In genomic region chr18:5237723-5238370, GRCh38 we compare ENCODE assay signal across 9 cellular contexts. TPM values are rescaled to one million over a fixed set of nuclear protein-coding genes. Genes with fewer than 3 reads are reported as not detected.
A peak's percentile ranks its signal among the peaks of the same experiment; 100 is the strongest.
DNase-seq lines count a peak whose midpoint lies in the region; ATAC-seq and TF ChIP-seq lines count a peak whose summit lies in the region.
"Had no signal": no experiment of that assay in that cellular context is flagged by ENCODE, and none has a peak within 500 bp of the region (broad histone marks: within the 10 kb centered on the region; RNA-seq: fewer than 3 reads in every experiment).

No MANE protein-coding gene starts in this region.

- DNase-seq in NCI-H526 (lab: John Stamatoyannopoulos, UW) (peak; percentile 84 to 95), lower lobe of right lung (peak; percentile 92)
- DNase-seq in activated CD4-positive, alpha-beta memory T cell treated with anti-CD3 and anti-CD28 coated beads, Interleukin-2, amount 10 ng/mL, durations not matched to agents 7 days and 5 days, result peak; percentile 84
- peak; percentile 84 for DNase-seq in stimulated activated CD4-positive, alpha-beta T cell treated with anti-CD3 and anti-CD28 coated beads, Interleukin-4, amount 100 ng/mL, for 48 hours (ENCODE audit: low read depth in 2 of 2)

- H3K4me1 ChIP-seq in BLaER1 (peaks cover 18% of the 10 kb centered on the region), duodenal mucosa (ENCODE audit: control insufficient read depth in 1 of 2, insufficient read depth in 2 of 2, low read length in 2 of 2) (peaks cover 17 to 22% of the 10 kb centered on the region in 2 donors), lower lobe of right lung (peaks cover 33% of the 10 kb centered on the region)

- ATAC-seq in GM19025 (IDR thresholded peaks at IDR 0.05; ENCODE audit: low read depth, unreplicated experiment) (peak; percentile 92), HG03342 (IDR thresholded peaks at IDR 0.05; ENCODE audit: unreplicated experiment) (peak; percentile 92), lower lobe of right lung (peak; percentile 99)

- peaks cover 25% of the 10 kb centered on the region for H3K36me3 Mint-ChIP-seq in activated CD4-positive, alpha-beta memory T cell treated with anti-CD3 and anti-CD28 coated beads, Interleukin-2, amount 10 ng/mL, durations not matched to agents 7 days and 5 days (ENCODE audit: low read depth)

- peak overlapping the region; percentile 90 for H3K4me2 ChIP-seq in BLaER1

- H3K4me3 ChIP-seq in BLaER1, result peak overlapping the region; percentile 73
- H3K4me3 ChIP-seq in duodenal mucosa (ENCODE audit: low read depth in 1 of 2, low read length in 2 of 2), result peak overlapping the region; percentile 92 to 95
- peak overlapping the region; percentile 88 for H3K4me3 ChIP-seq in lower lobe of right lung

- H3K27me3 ChIP-seq in BLaER1, result no peaks in the 10 kb centered on the region
- no peaks in the 10 kb centered on the region for H3K27me3 ChIP-seq in duodenal mucosa (ENCODE audit: control insufficient read depth in 1 of 2, insufficient read depth in 2 of 2, low read length in 2 of 2)
- H3K27me3 ChIP-seq in lower lobe of right lung (ENCODE audit: low read depth), result no peaks in the 10 kb centered on the region

- peaks cover 14% of the 10 kb centered on the region for H3K9me3 ChIP-seq in BLaER1
- H3K9me3 ChIP-seq in duodenal mucosa (ENCODE audit: control insufficient read depth in 1 of 2, low read length in 2 of 2), result no peaks in the 10 kb centered on the region
- no peaks in the 10 kb centered on the region for H3K9me3 ChIP-seq in lower lobe of right lung

- H3K4me1 Mint-ChIP-seq in activated CD4-positive, alpha-beta memory T cell treated with anti-CD3 and anti-CD28 coated beads, Interleukin-2, amount 10 ng/mL, durations not matched to agents 7 days and 5 days, result peaks cover 33% of the 10 kb centered on the region

- no peaks in the 10 kb centered on the region for H4K20me1 ChIP-seq in BLaER1

- H3K4me3 Mint-ChIP-seq in activated CD4-positive, alpha-beta memory T cell treated with anti-CD3 and anti-CD28 coated beads, Interleukin-2, amount 10 ng/mL, durations not matched to agents 7 days and 5 days, result peak overlapping the region; percentile 91

- H3K27me3 Mint-ChIP-seq in activated CD4-positive, alpha-beta memory T cell treated with anti-CD3 and anti-CD28 coated beads, Interleukin-2, amount 10 ng/mL, durations not matched to agents 7 days and 5 days, result peaks cover 8% of the 10 kb centered on the region

- peak overlapping the region; percentile 88 for H3K27ac Mint-ChIP-seq in activated CD4-positive, alpha-beta memory T cell treated with anti-CD3 and anti-CD28 coated beads, Interleukin-2, amount 10 ng/mL, durations not matched to agents 7 days and 5 days

- intact Hi-C loops in lower lobe of right lung (cut with DNase I), result no loop called here

- CTCF ChIA-PET in activated CD4-positive, alpha-beta memory T cell treated with anti-CD3 and anti-CD28 coated beads, Interleukin-2, amount 10 ng/mL, durations not matched to agents 7 days and 5 days (lab: Charles Lee), result interaction anchor here (1.0 to 4.2 kb wide), 4 partner anchors 12 to 127 kb away, joined by 3 to 41 read pairs (median 4); partner anchors contain the start of gene ZBTB14

- TF ChIP-seq CTCF in lower lobe of right lung (IDR thresholded peaks at IDR 0.05), result peak; percentile 47

- H3K27ac ChIP-seq in BLaER1 (peak overlapping the region; percentile 82), duodenal mucosa (ENCODE audit: low read depth, low read length) (peak overlapping the region; percentile 95), lower lobe of right lung (peak overlapping the region; percentile 100)

- H3K9ac ChIP-seq in BLaER1 (peak overlapping the region; percentile 79), duodenal mucosa (ENCODE audit: low read depth in 1 of 2, low read length in 2 of 2) (peak overlapping the region; percentile 88 to 91)

- POLR2A ChIA-PET in activated CD4-positive, alpha-beta memory T cell treated with anti-CD3 and anti-CD28 coated beads, Interleukin-2, amount 10 ng/mL, durations not matched to agents 7 days and 5 days (lab: Charles Lee), result interaction anchor here (0.6 to 4.4 kb wide), 20 partner anchors 8 to 1577 kb away, joined by 3 to 230 read pairs (median 7); partner anchors contain the start of gene ZBTB14

- no peaks in the 10 kb centered on the region for H3K9me3 Mint-ChIP-seq in activated CD4-positive, alpha-beta memory T cell treated with anti-CD3 and anti-CD28 coated beads, Interleukin-2, amount 10 ng/mL, durations not matched to agents 7 days and 5 days

- no peaks in the 10 kb centered on the region for H3K36me3 ChIP-seq in BLaER1
- peaks cover 7 to 16% of the 10 kb centered on the region in 2 donors for H3K36me3 ChIP-seq in duodenal mucosa (ENCODE audit: control insufficient read depth in 1 of 2, insufficient read depth in 2 of 2, low read length in 2 of 2)
- H3K36me3 ChIP-seq in lower lobe of right lung, result peaks cover 20% of the 10 kb centered on the region

RNA-seq across cellular contexts. Expression of gene AKAIN1, which starts 40.8 kb away (rescaled TPM):
- total RNA-seq in activated CD4-positive, alpha-beta memory T cell treated with anti-CD3 and anti-CD28 coated beads, Interleukin-2, amount 10 ng/mL, durations not matched to agents 7 days and 5 days, result not detected
- not detected for total RNA-seq in lower lobe of right lung
- total RNA-seq: glomerular endothelial cell had no signal

RNA-seq across cellular contexts. Expression of gene ZBTB14, which starts 57.7 kb away (rescaled TPM):
- 10 to 100 TPM; 26.3 to 27.3 TPM for total RNA-seq in activated CD4-positive, alpha-beta memory T cell treated with anti-CD3 and anti-CD28 coated beads, Interleukin-2, amount 10 ng/mL, durations not matched to agents 7 days and 5 days
- total RNA-seq in lower lobe of right lung, result 13.3 TPM

Comparison
In these comparisons a context has a peak if more than half of its experiments do, and no peak if none do; other contexts are left out.
1. Peak in every context shown above with its lines: DNase-seq, ATAC-seq, H3K4me3 ChIP-seq and H3K27ac ChIP-seq.